Comparison of ENCODE assay signal across 9 cellular contexts in the genomic region with DNA sequence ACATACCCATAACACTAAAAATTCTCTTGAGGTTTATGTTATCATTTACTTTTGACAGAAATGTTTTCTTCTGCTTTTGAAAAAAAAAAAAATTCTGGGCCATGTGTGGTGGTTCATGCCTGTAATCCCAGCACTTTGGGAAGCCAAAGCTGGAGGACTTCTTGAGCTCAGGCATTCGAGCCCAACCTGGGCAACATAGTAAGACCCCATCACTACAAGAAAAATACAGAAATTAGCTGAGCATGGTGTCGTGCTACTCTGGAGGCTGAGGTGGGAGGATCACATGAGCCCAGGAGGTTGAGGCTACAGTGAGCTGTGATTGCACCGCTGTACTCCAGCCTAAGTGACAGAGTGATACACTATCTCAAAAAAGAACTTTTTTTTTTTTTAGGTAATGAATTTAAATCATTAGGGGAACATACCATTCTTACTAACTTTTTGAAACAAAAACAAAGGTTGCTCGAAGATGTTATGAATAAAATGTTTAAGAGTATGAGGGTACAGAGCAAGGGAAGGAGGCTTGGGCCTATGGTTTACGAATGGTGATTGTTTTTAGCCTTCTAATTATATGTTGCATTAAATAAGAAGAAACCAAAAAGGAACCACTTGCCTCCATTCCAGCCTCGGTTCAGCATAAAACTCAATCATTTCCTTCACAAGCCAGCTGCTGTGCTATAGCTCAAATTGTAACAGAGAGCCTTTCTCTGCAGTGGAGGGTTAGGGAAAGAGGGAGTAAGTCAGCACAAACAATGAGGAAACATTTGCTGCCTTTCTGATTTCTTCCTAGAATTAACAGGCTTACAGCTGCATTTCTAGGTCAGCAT.
A peak's percentile ranks its signal among the peaks of the same experiment; 100 is the strongest.
DNase-seq lines count a peak whose midpoint lies in the region; ATAC-seq, FAIRE-seq and TF ChIP-seq lines count a peak whose summit lies in the region.
"Had no signal": no experiment of that assay in that cellular context is flagged by ENCODE, and none has a peak within 500 bp of the region (broad histone marks: within the 10 kb centered on the region; RNA-seq: fewer than 3 reads in every experiment).

No MANE protein-coding gene starts in this region.

- H3K79me2 ChIP-seq in GM23338 (replicated peaks; ENCODE audit: insufficient read depth), result no peaks in the 10 kb centered on the region; the same call in 1 of the 2 replicates

- in situ Hi-C loops in astrocyte of the cerebellum (cut with HindIII; ENCODE audit: low sequenced_read_pairs), result no loop called here

- H3K4me1 ChIP-seq in GM23338 (ENCODE audit: insufficient read depth) (peaks cover 17% of the 10 kb centered on the region), sigmoid colon (peaks cover 0 to 80% (median 62%) of the 10 kb centered on the region in 4 donors)

- no peak overlapping the region for H3K4me2 ChIP-seq in GM23338

- no peaks in the 10 kb centered on the region for H3K36me3 Mint-ChIP-seq in GM23338 (ENCODE audit: low read depth)

- H3K9me2 ChIP-seq in GM23338 (ENCODE audit: insufficient read depth), result no peaks in the 10 kb centered on the region

- intact Hi-C loops in sigmoid colon (cut with DNase I), result loop anchor here (2.0 kb wide), 1 partner anchor 42 kb away; no protein-coding TSS in a partner anchor

- H3K4me1 Mint-ChIP-seq in GM23338, result peaks cover 32% of the 10 kb centered on the region

- H3K27ac Mint-ChIP-seq in GM23338, result peak overlapping the region; percentile 91

- H3K4me3 ChIP-seq in GM23338 (no peak overlapping the region), astrocyte of the cerebellum (ENCODE audit: low read depth, low read length) (peak overlapping the region; percentile 26), sigmoid colon (peak overlapping the region in 3 of 4 donors; percentile 31 to 41 (median 35))

- no peak for TF ChIP-seq POLR2A in sigmoid colon (IDR thresholded peaks at IDR 0.05)

- DNase-seq in GM23338 (ENCODE audit: low spot score), result no peak
- no peak for DNase-seq in astrocyte of the cerebellum (ENCODE audit: low read depth)
- no peak for DNase-seq in sigmoid colon
- DNase-seq in NCI-H1930 (lab: John Stamatoyannopoulos, UW), result no peak
- DNase-seq in NCI-H128 (lab: John Stamatoyannopoulos, UW; ENCODE audit: unreplicated experiment), result no peak
- DNase-seq: Kasumi-1 had no signal

- no peaks in the 10 kb centered on the region for H3K9me3 Mint-ChIP-seq in GM23338

- H3F3A ChIP-seq in GM23338 (replicated peaks; ENCODE audit: low read depth), result no peaks in the 10 kb centered on the region

- H3K4me3 Mint-ChIP-seq in GM23338, result no peak overlapping the region

- TF ChIP-seq CTCF in GM23338 (conservative IDR thresholded peaks at IDR 0.05; ENCODE audit: low read depth in 2 of 2), result no peak
- TF ChIP-seq CTCF in astrocyte of the cerebellum (IDR thresholded peaks at IDR 0.05; ENCODE audit: low read depth, low read length, missing control alignments), result peak; percentile 18
- TF ChIP-seq CTCF in sigmoid colon (IDR thresholded peaks at IDR 0.05), result no peak

- no peak overlapping the region for H2AFZ ChIP-seq in GM23338

- H3K36me3 ChIP-seq in GM23338 (ENCODE audit: insufficient read depth) (no peaks in the 10 kb centered on the region), sigmoid colon (no peaks in the 10 kb centered on the region)

- TF ChIP-seq EP300 in sigmoid colon (IDR thresholded peaks at IDR 0.05), result no peak

- H3K27ac ChIP-seq in GM23338 (ENCODE audit: low read depth), result 0 out of 2 replicates have a peak overlapping the region, but pooled peaks have one; percentile 17
- peak overlapping the region; percentile 80 to 96 (median 91) for H3K27ac ChIP-seq in sigmoid colon

- H3K27me3 Mint-ChIP-seq in GM23338 (ENCODE audit: insufficient read depth, low read depth, poor library complexity), result peaks cover 5% of the 10 kb centered on the region

- H4K20me1 ChIP-seq in GM23338 (replicated peaks; ENCODE audit: insufficient read depth), result no peaks in the 10 kb centered on the region

- WGBS in sigmoid colon, 2 donors, result 63 to 77% methylated on average over 6 of the region's 6 CpGs

- peak; percentile 64 for ATAC-seq in GM23338
- ATAC-seq in HG02885 (IDR thresholded peaks at IDR 0.05; ENCODE audit: poor library complexity, unreplicated experiment), result no peak
- ATAC-seq in GM21825 (IDR thresholded peaks at IDR 0.05; ENCODE audit: unreplicated experiment), result no peak

- peak; percentile 13 for FAIRE-seq in islet of Langerhans (lab: Jason Lieb, UNC)

- no peaks in the 10 kb centered on the region for H3K27me3 ChIP-seq in GM23338 (ENCODE audit: insufficient read depth)
- no peaks in the 10 kb centered on the region for H3K27me3 ChIP-seq in sigmoid colon

- H3K9me3 ChIP-seq in sigmoid colon, result no peaks in the 10 kb centered on the region

TF ChIP-seq in GM23338, 12 proteins besides CTCF, POLR2A, EP300 and RAD21 (continues in another document):
- TF ChIP-seq ZNF331 (CRISPR knock-in tag; IDR thresholded peaks at IDR 0.05; ENCODE audit: low read depth) (no peak), EZH2phosphoT487 (IDR thresholded peaks at IDR 0.05; ENCODE audit: unreplicated experiment) (no peak), NANOG (IDR thresholded peaks at IDR 0.05; ENCODE audit: borderline replicate concordance) (no peak), STAT1 (IDR thresholded peaks at IDR 0.05; ENCODE audit: unreplicated experiment) (no peak), EZH2 (IDR thresholded peaks at IDR 0.05; ENCODE audit: low read depth, unreplicated experiment) (no peak), CREB1 (CRISPR knock-in tag; IDR thresholded peaks at IDR 0.05; ENCODE audit: low read depth) (no peak), ZNF114 (CRISPR knock-in tag; IDR thresholded peaks at IDR 0.05) (no peak), JUNB (IDR thresholded peaks at IDR 0.05; ENCODE audit: unreplicated experiment) (no peak)
- TF ChIP-seq, protein P1, sequence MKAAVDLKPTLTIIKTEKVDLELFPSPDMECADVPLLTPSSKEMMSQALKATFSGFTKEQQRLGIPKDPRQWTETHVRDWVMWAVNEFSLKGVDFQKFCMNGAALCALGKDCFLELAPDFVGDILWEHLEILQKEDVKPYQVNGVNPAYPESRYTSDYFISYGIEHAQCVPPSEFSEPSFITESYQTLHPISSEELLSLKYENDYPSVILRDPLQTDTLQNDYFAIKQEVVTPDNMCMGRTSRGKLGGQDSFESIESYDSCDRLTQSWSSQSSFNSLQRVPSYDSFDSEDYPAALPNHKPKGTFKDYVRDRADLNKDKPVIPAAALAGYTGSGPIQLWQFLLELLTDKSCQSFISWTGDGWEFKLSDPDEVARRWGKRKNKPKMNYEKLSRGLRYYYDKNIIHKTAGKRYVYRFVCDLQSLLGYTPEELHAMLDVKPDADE (IDR thresholded peaks at IDR 0.05), result no peak
- TF ChIP-seq, protein P2, sequence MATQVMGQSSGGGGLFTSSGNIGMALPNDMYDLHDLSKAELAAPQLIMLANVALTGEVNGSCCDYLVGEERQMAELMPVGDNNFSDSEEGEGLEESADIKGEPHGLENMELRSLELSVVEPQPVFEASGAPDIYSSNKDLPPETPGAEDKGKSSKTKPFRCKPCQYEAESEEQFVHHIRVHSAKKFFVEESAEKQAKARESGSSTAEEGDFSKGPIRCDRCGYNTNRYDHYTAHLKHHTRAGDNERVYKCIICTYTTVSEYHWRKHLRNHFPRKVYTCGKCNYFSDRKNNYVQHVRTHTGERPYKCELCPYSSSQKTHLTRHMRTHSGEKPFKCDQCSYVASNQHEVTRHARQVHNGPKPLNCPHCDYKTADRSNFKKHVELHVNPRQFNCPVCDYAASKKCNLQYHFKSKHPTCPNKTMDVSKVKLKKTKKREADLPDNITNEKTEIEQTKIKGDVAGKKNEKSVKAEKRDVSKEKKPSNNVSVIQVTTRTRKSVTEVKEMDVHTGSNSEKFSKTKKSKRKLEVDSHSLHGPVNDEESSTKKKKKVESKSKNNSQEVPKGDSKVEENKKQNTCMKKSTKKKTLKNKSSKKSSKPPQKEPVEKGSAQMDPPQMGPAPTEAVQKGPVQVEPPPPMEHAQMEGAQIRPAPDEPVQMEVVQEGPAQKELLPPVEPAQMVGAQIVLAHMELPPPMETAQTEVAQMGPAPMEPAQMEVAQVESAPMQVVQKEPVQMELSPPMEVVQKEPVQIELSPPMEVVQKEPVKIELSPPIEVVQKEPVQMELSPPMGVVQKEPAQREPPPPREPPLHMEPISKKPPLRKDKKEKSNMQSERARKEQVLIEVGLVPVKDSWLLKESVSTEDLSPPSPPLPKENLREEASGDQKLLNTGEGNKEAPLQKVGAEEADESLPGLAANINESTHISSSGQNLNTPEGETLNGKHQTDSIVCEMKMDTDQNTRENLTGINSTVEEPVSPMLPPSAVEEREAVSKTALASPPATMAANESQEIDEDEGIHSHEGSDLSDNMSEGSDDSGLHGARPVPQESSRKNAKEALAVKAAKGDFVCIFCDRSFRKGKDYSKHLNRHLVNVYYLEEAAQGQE (IDR thresholded peaks at IDR 0.05; ENCODE audit: unreplicated experiment), result no peak
